ENCODE assay signal across 8 cellular contexts in the genomic region with DNA sequence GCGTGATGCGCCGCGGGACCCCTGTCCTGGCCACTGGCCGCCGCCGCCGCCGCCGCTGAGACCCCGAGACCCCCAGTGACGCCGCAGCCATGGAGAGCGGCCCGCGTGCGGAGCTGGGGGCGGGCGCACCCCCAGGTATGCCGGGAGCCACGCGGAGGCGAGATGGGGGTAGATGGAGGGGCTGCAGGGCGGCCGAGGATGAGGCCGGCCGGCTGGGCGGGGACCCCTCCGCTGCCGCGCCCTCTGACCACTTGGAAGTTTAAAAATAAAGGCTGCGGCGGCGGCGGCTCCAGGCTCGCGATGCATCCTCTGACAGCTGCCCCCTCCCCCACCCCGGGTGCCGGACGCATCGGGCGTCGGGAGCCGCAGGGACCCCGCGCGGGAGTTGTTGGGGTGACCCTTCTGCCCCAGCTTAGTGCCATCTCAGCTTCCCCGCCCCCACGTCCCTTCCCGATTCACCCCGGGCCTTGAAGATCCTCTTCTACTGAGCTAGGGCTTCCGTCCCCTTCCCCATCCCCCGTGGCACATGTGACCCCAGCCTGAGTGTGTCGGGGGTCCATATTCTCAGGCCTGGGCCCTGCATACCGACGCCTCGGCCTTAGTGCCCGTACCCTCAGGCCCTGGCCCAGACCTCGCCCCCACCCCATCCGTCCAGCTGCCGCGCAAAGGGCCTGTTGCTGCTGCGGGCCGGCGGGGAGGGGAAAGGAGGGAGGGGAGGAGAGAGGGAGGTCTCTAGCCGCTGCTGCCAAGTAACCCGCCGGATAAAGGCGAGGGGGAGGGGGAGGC.
DNase-seq lines count a peak whose midpoint lies in the region; ATAC-seq lines count a peak whose summit lies in the region.

No MANE protein-coding gene starts in this region.

- H3K27ac Mint-ChIP-seq in effector memory CD8-positive, alpha-beta T cell, result peak overlapping the region; percentile 93 to 96
- peak overlapping the region; percentile 86 for H3K27ac Mint-ChIP-seq in memory B cell

- DNase-seq in DMS153 (lab: John Stamatoyannopoulos, UW) (peak; percentile 54), HCEC 1CT (peak; percentile 59), NCI-H345 treated with DMSO at 0.1 percent for 48 hours (lab: John Stamatoyannopoulos, UW; ENCODE audit: unreplicated experiment) (peak; percentile 45), memory B cell (ENCODE audit: low spot score in 2 of 2) (peak in 1 of 2 donors; percentile 49), foreskin melanocyte (no peak)
- DNase-seq in activated CD4-positive, alpha-beta T cell treated with anti-CD3 and anti-CD28 coated beads, Interleukin-2, amount 50 U/mL, for 48 hours, result peak; percentile 71 to 78
- peak in 2 of 3 experiments; percentile 21 to 41 for DNase-seq in effector memory CD8-positive, alpha-beta T cell
- DNase-seq in stimulated activated naive CD4-positive, alpha-beta T cell treated with Interleukin-2 at 50 U/mL for 16 hours (lab: John Stamatoyannopoulos, UW), result peak; percentile 47

- peaks cover 20% of the 10 kb centered on the region for H3K36me3 Mint-ChIP-seq in effector memory CD8-positive, alpha-beta T cell (ENCODE audit: insufficient read depth)
- H3K36me3 Mint-ChIP-seq in memory B cell, result no peaks in the 10 kb centered on the region

- no peaks in the 10 kb centered on the region for H3K9me3 Mint-ChIP-seq in effector memory CD8-positive, alpha-beta T cell
- H3K9me3 Mint-ChIP-seq in memory B cell, result no peaks in the 10 kb centered on the region

- no peaks in the 10 kb centered on the region for H3K27me3 Mint-ChIP-seq in effector memory CD8-positive, alpha-beta T cell
- H3K27me3 Mint-ChIP-seq in memory B cell, result no peaks in the 10 kb centered on the region

- peaks cover 54 to 63% of the 10 kb centered on the region in 2 donors for H3K4me1 Mint-ChIP-seq in effector memory CD8-positive, alpha-beta T cell (ENCODE audit: low read depth in 2 of 2)
- peaks cover 42% of the 10 kb centered on the region for H3K4me1 Mint-ChIP-seq in memory B cell

- ATAC-seq in effector memory CD8-positive, alpha-beta T cell (replicated peaks), result no peak
- ATAC-seq in memory B cell (ENCODE audit: low read depth), result no peak

- H3K4me3 Mint-ChIP-seq in effector memory CD8-positive, alpha-beta T cell, result peak overlapping the region; percentile 93 to 95
- H3K4me3 Mint-ChIP-seq in memory B cell, result peak overlapping the region; percentile 88
